8 cellular contexts compared by ENCODE assay signal in the genomic region with DNA sequence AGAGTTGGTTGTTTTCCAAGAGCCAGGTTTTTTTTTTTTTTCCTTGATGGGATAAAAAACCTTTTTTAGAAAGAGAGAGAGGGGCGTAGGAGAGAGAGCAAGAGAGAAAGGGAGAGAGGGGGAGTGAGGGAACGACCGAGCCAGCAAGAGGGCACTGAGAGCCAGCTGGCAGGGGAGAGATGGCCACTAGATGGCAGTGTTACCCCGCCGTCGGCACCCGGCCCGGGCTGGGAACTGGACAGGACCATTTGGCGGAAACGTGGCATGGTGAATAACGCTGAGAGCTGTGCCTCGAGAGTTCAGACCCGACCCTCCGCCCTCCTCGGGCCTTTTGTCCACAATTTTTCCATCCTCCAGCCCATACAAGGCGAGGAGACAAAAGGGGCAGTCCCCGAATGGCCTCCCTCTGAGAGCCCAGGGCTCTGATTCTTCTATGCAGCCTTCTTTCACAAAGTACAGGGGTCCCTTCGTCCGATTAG.
DNase-seq lines count a peak whose midpoint lies in the region; ATAC-seq and TF ChIP-seq lines count a peak whose summit lies in the region.

No MANE protein-coding gene starts in this region.

- TF ChIP-seq CTCF in C4-2B (conservative IDR thresholded peaks at IDR 0.05), result peak; percentile 80
- TF ChIP-seq CTCF in dorsolateral prefrontal cortex (IDR thresholded peaks at IDR 0.05 in 54 of 56, conservative IDR thresholded peaks at IDR 0.05 in 2 of 56; ENCODE audit: low read depth in 1 of 56, partially characterized antibody in 56 of 56), result peak; percentile 91 to 99 (median 96)
- TF ChIP-seq CTCF in lower leg skin (IDR thresholded peaks at IDR 0.05), result peak in 1 of 3 donors; percentile 74

- H3K27ac ChIP-seq in C4-2B (no peak overlapping the region), dorsolateral prefrontal cortex (peak overlapping the region in 53 of 59 donors; percentile 12 to 91 (median 80))

- no peaks in the 10 kb centered on the region for H3K27me3 ChIP-seq in dorsolateral prefrontal cortex

- H3K4me3 ChIP-seq in dorsolateral prefrontal cortex, result peak overlapping the region; percentile 17 to 76 (median 56)
- no peak overlapping the region for H3K4me3 ChIP-seq in lower leg skin (ENCODE audit: low read depth, poor library complexity, severe bottlenecking)

- 1% methylated on average over 19 of the region's 19 CpGs for WGBS in lower leg skin, 2 donors

- ATAC-seq in GM19328 (IDR thresholded peaks at IDR 0.05; ENCODE audit: unreplicated experiment) (peak; percentile 77), HG03457 (IDR thresholded peaks at IDR 0.05; ENCODE audit: unreplicated experiment) (peak; percentile 79)

- DNase-seq in NCI-H524 (lab: John Stamatoyannopoulos, UW), result peak; percentile 70 to 82
- DNase-seq in activated CD4-positive, alpha-beta T cell treated with anti-CD3 and anti-CD28 coated beads, Interleukin-2, amount 50 U/mL, for 24 hours (ENCODE audit: low read depth in 1 of 2, low spot score in 1 of 2), result peak; percentile 59 to 68
- peak; percentile 68 to 94 (median 90) for DNase-seq in dorsolateral prefrontal cortex
- peak; percentile 69 to 96 for DNase-seq in lower leg skin (ENCODE audit: low spot score in 2 of 2)
- DNase-seq in stimulated activated CD4-positive, alpha-beta T cell treated with anti-CD3 and anti-CD28 coated beads, TNF-alpha, amount 100 ng/mL, for 1 hour (ENCODE audit: low read depth in 3 of 3, low spot score in 1 of 3), result peak in 2 of 3 donors; percentile 45 to 73

- intact Hi-C loops in dorsolateral prefrontal cortex (cut with DNase I), result loop anchor here (2.0 to 10.0 kb wide), 7 partner anchors 115 to 795 kb away; no protein-coding TSS in a partner anchor
- intact Hi-C loops in lower leg skin (cut with DNase I; ENCODE audit: low total_unique reads), result no loop called here

- TF ChIP-seq POLR2A in lower leg skin (IDR thresholded peaks at IDR 0.05), result no peak
